1 cellular context compared by ENCODE assay signal in genomic region chr16:3591436-3591803, GRCh38.
TF ChIP-seq lines count a peak whose summit lies in the region.

No MANE protein-coding gene starts in this region.

TF ChIP-seq in HepG2, 621 proteins besides CTCF, POLR2A, EP300 and RAD21:
- TF ChIP-seq MIER3 (CRISPR knock-in tag; IDR thresholded peaks at IDR 0.05; ENCODE audit: borderline replicate concordance) = no peak
- TF ChIP-seq ZBTB10 (CRISPR knock-in tag; IDR thresholded peaks at IDR 0.05; ENCODE audit: borderline replicate concordance) = no peak
- no peak for TF ChIP-seq ZNF724P (CRISPR knock-in tag; IDR thresholded peaks at IDR 0.05; ENCODE audit: borderline replicate concordance)
- TF ChIP-seq ZNF34 (CRISPR knock-in tag; IDR thresholded peaks at IDR 0.05; ENCODE audit: borderline replicate concordance) = no peak
- no peak for TF ChIP-seq ZNF800 (CRISPR knock-in tag; IDR thresholded peaks at IDR 0.05)
- no peak for TF ChIP-seq ZNF770 (CRISPR knock-in tag; IDR thresholded peaks at IDR 0.05)
- no peak for TF ChIP-seq ZNF124 (CRISPR knock-in tag; IDR thresholded peaks at IDR 0.05)
- TF ChIP-seq ZNF775 (CRISPR knock-in tag; IDR thresholded peaks at IDR 0.05; ENCODE audit: borderline replicate concordance) = no peak
- no peak for TF ChIP-seq ZNF580 (CRISPR knock-in tag; IDR thresholded peaks at IDR 0.05; ENCODE audit: borderline replicate concordance, low read depth)
- TF ChIP-seq ARID2 (CRISPR knock-in tag; IDR thresholded peaks at IDR 0.05; ENCODE audit: borderline replicate concordance) = no peak
- TF ChIP-seq RBFOX2 (IDR thresholded peaks at IDR 0.05; ENCODE audit: low read depth, low read length) = no peak
- TF ChIP-seq GTF2F1 (IDR thresholded peaks at IDR 0.05; ENCODE audit: low read length) = no peak
- TF ChIP-seq ZNF878 (CRISPR knock-in tag; IDR thresholded peaks at IDR 0.05) = no peak
- no peak for TF ChIP-seq ELK4 (CRISPR knock-in tag; IDR thresholded peaks at IDR 0.05; ENCODE audit: borderline replicate concordance)
- TF ChIP-seq DPF2 (CRISPR knock-in tag; IDR thresholded peaks at IDR 0.05; ENCODE audit: borderline replicate concordance, low read depth) = no peak
- no peak for TF ChIP-seq RFX5 (IDR thresholded peaks at IDR 0.05; ENCODE audit: low read depth, low read length)
- no peak for TF ChIP-seq ZBTB1 (CRISPR knock-in tag; IDR thresholded peaks at IDR 0.05; ENCODE audit: borderline replicate concordance)
- no peak for TF ChIP-seq PRPF4 (IDR thresholded peaks at IDR 0.05; ENCODE audit: low read depth, low read length, poor library complexity, severe bottlenecking)
- TF ChIP-seq ZNF710 (CRISPR knock-in tag; IDR thresholded peaks at IDR 0.05; ENCODE audit: borderline replicate concordance) = no peak
